ENCODE assay signal across 10 cellular contexts in genomic region chr1:219555802-219556201, GRCh38. TPM values are rescaled to one million over a fixed set of nuclear protein-coding genes. Genes with fewer than 3 reads are reported as not detected.
DNase-seq lines count a peak whose midpoint lies in the region; ATAC-seq, FAIRE-seq and TF ChIP-seq lines count a peak whose summit lies in the region.
"Had no signal": no experiment of that assay in that cellular context is flagged by ENCODE, and none has a peak within 500 bp of the region (broad histone marks: within the 10 kb centered on the region; RNA-seq: fewer than 3 reads in every experiment).

No MANE protein-coding gene starts in this region.

- no peak overlapping the region for H3K27ac Mint-ChIP-seq in activated T-helper 1 cell treated with anti-CD3 and anti-CD28 coated beads, Interleukin-12 subunit alpha, Interleukin-12 subunit beta, Interleukin-2, Interleukin-4 antibody, amounts not matched to agents 30 ng/mL and 10 ng/mL and 1 ng/mL, durations not matched to agents 14 hours and 24 hours and 36 hours
- H3K27ac Mint-ChIP-seq in natural killer cell: no peak overlapping the region
- H3K27ac Mint-ChIP-seq in natural killer cell treated with Interleukin-12 subunit alpha and Interleukin-12 subunit beta and Interleukin-15 and Interleukin-18, amount 100 ng/mL, for 72 hours: no peak overlapping the region

- H3K36me3 Mint-ChIP-seq in activated T-helper 1 cell treated with anti-CD3 and anti-CD28 coated beads, Interleukin-12 subunit alpha, Interleukin-12 subunit beta, Interleukin-2, Interleukin-4 antibody, amounts not matched to agents 30 ng/mL and 10 ng/mL and 1 ng/mL, durations not matched to agents 14 hours and 24 hours and 36 hours (ENCODE audit: low read depth): no peaks in the 10 kb centered on the region
- no peaks in the 10 kb centered on the region for H3K36me3 Mint-ChIP-seq in natural killer cell
- H3K36me3 Mint-ChIP-seq in natural killer cell treated with Interleukin-12 subunit alpha and Interleukin-12 subunit beta and Interleukin-15 and Interleukin-18, amount 100 ng/mL, for 72 hours: no peaks in the 10 kb centered on the region

- no peaks in the 10 kb centered on the region for H3K36me3 ChIP-seq in prostate gland

- peak overlapping the region; percentile 45 to 59 for H3K27ac ChIP-seq in prostate gland

- H3K4me3 Mint-ChIP-seq in activated T-helper 1 cell treated with anti-CD3 and anti-CD28 coated beads, Interleukin-12 subunit alpha, Interleukin-12 subunit beta, Interleukin-2, Interleukin-4 antibody, amounts not matched to agents 30 ng/mL and 10 ng/mL and 1 ng/mL, durations not matched to agents 14 hours and 24 hours and 36 hours: no peak overlapping the region
- H3K4me3 Mint-ChIP-seq in natural killer cell: no peak overlapping the region
- H3K4me3 Mint-ChIP-seq in natural killer cell treated with Interleukin-12 subunit alpha and Interleukin-12 subunit beta and Interleukin-15 and Interleukin-18, amount 100 ng/mL, for 72 hours: no peak overlapping the region

- H3K9me3 Mint-ChIP-seq in activated T-helper 1 cell treated with anti-CD3 and anti-CD28 coated beads, Interleukin-12 subunit alpha, Interleukin-12 subunit beta, Interleukin-2, Interleukin-4 antibody, amounts not matched to agents 30 ng/mL and 10 ng/mL and 1 ng/mL, durations not matched to agents 14 hours and 24 hours and 36 hours: no peaks in the 10 kb centered on the region
- H3K9me3 Mint-ChIP-seq in natural killer cell: peaks cover 0 to 6% of the 10 kb centered on the region in 2 donors
- peaks cover 2% of the 10 kb centered on the region for H3K9me3 Mint-ChIP-seq in natural killer cell treated with Interleukin-12 subunit alpha and Interleukin-12 subunit beta and Interleukin-15 and Interleukin-18, amount 100 ng/mL, for 72 hours

- peaks cover 5% of the 10 kb centered on the region for H3K4me1 ChIP-seq in prostate gland (replicated peaks)

- peaks cover 3% of the 10 kb centered on the region for H3K27me3 Mint-ChIP-seq in activated T-helper 1 cell treated with anti-CD3 and anti-CD28 coated beads, Interleukin-12 subunit alpha, Interleukin-12 subunit beta, Interleukin-2, Interleukin-4 antibody, amounts not matched to agents 30 ng/mL and 10 ng/mL and 1 ng/mL, durations not matched to agents 14 hours and 24 hours and 36 hours (ENCODE audit: insufficient read depth)
- no peaks in the 10 kb centered on the region for H3K27me3 Mint-ChIP-seq in natural killer cell (ENCODE audit: low read depth in 2 of 2)
- H3K27me3 Mint-ChIP-seq in natural killer cell treated with Interleukin-12 subunit alpha and Interleukin-12 subunit beta and Interleukin-15 and Interleukin-18, amount 100 ng/mL, for 72 hours: no peaks in the 10 kb centered on the region

- DNase-seq in H4 (ENCODE audit: low spot score): peak; percentile 35
- DNase-seq in fibroblast of pulmonary artery (ENCODE audit: low read depth): peak; percentile 92
- DNase-seq in prostate gland (ENCODE audit: low spot score): peak; percentile 29
- DNase-seq in activated T-helper 1 cell treated with anti-CD3 and anti-CD28 coated beads, Interleukin-12 subunit alpha, Interleukin-12 subunit beta, Interleukin-2, Interleukin-4 antibody, amounts not matched to agents 30 ng/mL and 10 ng/mL and 1 ng/mL, durations not matched to agents 14 hours and 24 hours and 36 hours (ENCODE audit: low spot score): no peak
- DNase-seq in natural killer cell: no peak
- DNase-seq in urothelium cell line (ENCODE audit: low spot score): no peak
- DNase-seq in natural killer cell treated with Interleukin-12 subunit alpha and Interleukin-12 subunit beta and Interleukin-15 and Interleukin-18, amount 100 ng/mL, for 72 hours (ENCODE audit: low spot score): no peak
- DNase-seq: DMS153 had no signal

- WGBS in prostate gland: 4% methylated on average over 2 of the region's 2 CpGs

- TF ChIP-seq CTCF in fibroblast of pulmonary artery (IDR thresholded peaks at IDR 0.05; ENCODE audit: low read length, missing control alignments) (no peak), prostate gland (IDR thresholded peaks at IDR 0.05) (no peak), natural killer cell (IDR thresholded peaks at IDR 0.05) (no peak)

- TF ChIP-seq POLR2A in prostate gland (IDR thresholded peaks at IDR 0.05): no peak

- no peak; the same call in 2 of the 3 replicates for ATAC-seq in SK-N-SH treated with all-trans-retinoic acid at 6 μM for 48 hours
- no peak for ATAC-seq in natural killer cell
- ATAC-seq in natural killer cell treated with Interleukin-12 subunit alpha and Interleukin-12 subunit beta and Interleukin-15 and Interleukin-18, amount 100 ng/mL, for 72 hours: no peak

- H3K9me3 ChIP-seq in prostate gland: no peaks in the 10 kb centered on the region

- no peak for FAIRE-seq in urothelium cell line (lab: Jason Lieb, UNC)
- FAIRE-seq: endothelial cell of umbilical vein had no signal

- H3K27me3 ChIP-seq in prostate gland (replicated peaks; ENCODE audit: insufficient read depth): no peaks in the 10 kb centered on the region

- H3K4me1 Mint-ChIP-seq in activated T-helper 1 cell treated with anti-CD3 and anti-CD28 coated beads, Interleukin-12 subunit alpha, Interleukin-12 subunit beta, Interleukin-2, Interleukin-4 antibody, amounts not matched to agents 30 ng/mL and 10 ng/mL and 1 ng/mL, durations not matched to agents 14 hours and 24 hours and 36 hours (ENCODE audit: low read depth): no peaks in the 10 kb centered on the region
- no peaks in the 10 kb centered on the region for H3K4me1 Mint-ChIP-seq in natural killer cell
- H3K4me1 Mint-ChIP-seq in natural killer cell treated with Interleukin-12 subunit alpha and Interleukin-12 subunit beta and Interleukin-15 and Interleukin-18, amount 100 ng/mL, for 72 hours (ENCODE audit: low read depth in 2 of 2): no peaks in the 10 kb centered on the region

- no peak overlapping the region for H3K4me3 ChIP-seq in fibroblast of pulmonary artery (replicated peaks; ENCODE audit: low read depth, low read length)
- no peak overlapping the region for H3K4me3 ChIP-seq in prostate gland

- intact Hi-C loops in prostate gland (cut with DNase I) (loop anchor here (10.0 kb wide), 3 partner anchors 261 to 731 kb away; no protein-coding TSS in a partner anchor), natural killer cell (cut with micrococcal nuclease) (no loop called here)
- intact Hi-C loops in activated T-helper 1 cell treated with anti-CD3 and anti-CD28 coated beads, Interleukin-12 subunit alpha, Interleukin-12 subunit beta, Interleukin-2, Interleukin-4 antibody, amounts not matched to agents 30 ng/mL and 10 ng/mL and 1 ng/mL, durations not matched to agents 14 hours and 24 hours and 36 hours (cut with micrococcal nuclease): no loop called here

TF ChIP-seq in SK-N-SH treated with all-trans-retinoic acid at 6 μM for 48 hours, 23 proteins besides CTCF, POLR2A, EP300 and RAD21:
- peak; percentile 28; the same call in 1 of the 2 replicates for TF ChIP-seq ISL1 (CRISPR knock-in tag; IDR thresholded peaks at IDR 0.05)
- TF ChIP-seq ZC3H10 (CRISPR knock-in tag; IDR thresholded peaks at IDR 0.05): no peak

RNA-seq across cellular contexts. Expression of gene ZC3H11B, which starts 57.1 kb away (rescaled TPM):
- 0.23 TPM in 1 of 2 replicates, not detected in the other for total RNA-seq in H4 (2014; rRNA removed; shearing (Covaris generic))
- total RNA-seq in prostate gland: 1 to 10 TPM in 1 of 2 donors, under 1 TPM in 1; 0.23 to 1.7 TPM
- total RNA-seq in activated T-helper 1 cell treated with anti-CD3 and anti-CD28 coated beads, Interleukin-12 subunit alpha, Interleukin-12 subunit beta, Interleukin-2, Interleukin-4 antibody, amounts not matched to agents 30 ng/mL and 10 ng/mL and 1 ng/mL, durations not matched to agents 14 hours and 24 hours and 36 hours: not detected in 2 replicates
- not detected for total RNA-seq in natural killer cell
- not detected for total RNA-seq in natural killer cell treated with Interleukin-12 subunit alpha and Interleukin-12 subunit beta and Interleukin-15 and Interleukin-18, amount 100 ng/mL, for 72 hours
- total RNA-seq: endothelial cell of umbilical vein had no signal

Comparison
In these comparisons a context has a peak if more than half of its experiments do, and no peak if none do; other contexts are left out.
1. DNase-seq: peak in H4 (single experiment), fibroblast of pulmonary artery (single experiment) and prostate gland (single experiment); none in activated T-helper 1 cell treated with anti-CD3 and anti-CD28 coated beads, Interleukin-12 subunit alpha, Interleukin-12 subunit beta, Interleukin-2, Interleukin-4 antibody, amounts not matched to agents 30 ng/mL and 10 ng/mL and 1 ng/mL, durations not matched to agents 14 hours and 24 hours and 36 hours (single experiment), natural killer cell (single experiment), urothelium cell line (single experiment) and natural killer cell treated with Interleukin-12 subunit alpha and Interleukin-12 subunit beta and Interleukin-15 and Interleukin-18, amount 100 ng/mL, for 72 hours (single experiment).